15 cellular contexts compared by ENCODE assay signal in the genomic region with DNA sequence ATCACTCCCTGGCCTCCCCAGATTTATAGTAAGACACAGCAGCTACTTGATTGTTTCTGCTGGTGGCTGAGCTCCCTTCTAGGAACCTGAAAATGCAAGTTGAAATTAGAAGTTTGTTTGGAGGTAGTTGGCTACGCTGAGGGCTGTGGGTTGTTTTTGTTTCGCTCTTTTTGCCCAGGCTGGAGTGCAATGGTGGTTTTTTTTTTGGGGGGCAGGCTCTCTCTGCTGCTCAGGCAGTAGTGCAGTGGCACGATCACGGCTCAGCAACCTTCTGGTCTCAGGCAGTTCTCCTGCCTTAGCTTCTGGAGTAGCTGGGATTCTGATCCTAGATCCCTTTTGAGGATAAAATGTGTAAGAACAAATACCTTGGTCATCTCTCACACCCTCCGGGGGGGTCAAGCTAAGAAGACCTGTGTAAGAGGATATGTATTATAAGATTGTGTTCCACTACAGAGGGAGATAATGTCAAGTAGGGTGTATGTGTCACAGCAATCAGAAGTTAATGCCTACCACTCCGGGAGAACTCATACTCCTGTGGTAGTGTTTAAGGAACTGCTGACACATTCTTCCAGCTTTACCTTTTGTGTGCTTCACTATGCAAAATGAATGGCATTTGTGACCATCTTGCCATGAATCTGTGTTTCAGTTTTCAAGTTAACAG. TPM values are rescaled to one million over a fixed set of nuclear protein-coding genes. Genes with fewer than 3 reads are reported as not detected.
DNase-seq lines count a peak whose midpoint lies in the region; ATAC-seq and TF ChIP-seq lines count a peak whose summit lies in the region.
"Had no signal": no experiment of that assay in that cellular context is flagged by ENCODE, and none has a peak within 500 bp of the region (broad histone marks: within the 10 kb centered on the region; RNA-seq: fewer than 3 reads in every experiment).

No MANE protein-coding gene starts in this region.

- no peaks in the 10 kb centered on the region for H3K27me3 Mint-ChIP-seq in T-cell
- H3K27me3 Mint-ChIP-seq in endothelial cell (ENCODE audit: unreplicated experiment), result no peaks in the 10 kb centered on the region
- H3K27me3 Mint-ChIP-seq: activated B cell treated with CpG ODN at 0.5 μM for 24 hours had no signal

- no peaks in the 10 kb centered on the region for H3K27me3 ChIP-seq in subcutaneous abdominal adipose tissue (ENCODE audit: control insufficient read depth in 5 of 5, insufficient read depth in 4 of 5, low read length in 5 of 5)
- H3K27me3 ChIP-seq: brain microvascular endothelial cell had no signal

- peaks cover 0 to 3% (median 0%) of the 10 kb centered on the region in 5 donors for H3K36me3 ChIP-seq in subcutaneous abdominal adipose tissue (ENCODE audit: control insufficient read depth in 5 of 5, insufficient read depth in 5 of 5, low read length in 5 of 5)
- H3K36me3 ChIP-seq: brain microvascular endothelial cell had no signal

- POLR2A ChIA-PET in T-cell (lab: Charles Lee), result interaction anchor here in 1 of 2 donors (0.5 to 0.7 kb wide), 2 partner anchors 8 to 852 kb away, joined by 3 to 5 read pairs; no protein-coding TSS in a partner anchor
- POLR2A ChIA-PET in GM10248 (lab: Yijun Ruan, JAX), result interaction anchor here (0.6 kb wide), 1 partner anchor 845 kb away, joined by 3 read pairs; no protein-coding TSS in a partner anchor

- no peak overlapping the region for H3K9ac ChIP-seq in subcutaneous abdominal adipose tissue (ENCODE audit: low read length in 5 of 5)

- H3K4me3 Mint-ChIP-seq in T-cell (peak overlapping the region in 1 of 3 donors; percentile 43), endothelial cell (ENCODE audit: unreplicated experiment) (no peak overlapping the region)
- H3K4me3 Mint-ChIP-seq: activated B cell treated with CpG ODN at 0.5 μM for 24 hours had no signal

- no peak for DNase-seq in left ventricle myocardium superior
- DNase-seq in Right ventricle myocardium inferior (ENCODE audit: missing footprints), result no peak
- DNase-seq in T-cell, result no peak
- no peak for DNase-seq in endothelial cell (ENCODE audit: low spot score)
- DNase-seq in NOMO-1 treated with DMSO at 0.1 percent for 48 hours (lab: John Stamatoyannopoulos, UW; ENCODE audit: unreplicated experiment), result no peak
- no peak for DNase-seq in GM10248 (ENCODE audit: extremely low spot score)
- no peak for DNase-seq in sciatic nerve (ENCODE audit: low spot score)
- DNase-seq: activated B cell treated with CpG ODN at 0.5 μM for 24 hours; brain microvascular endothelial cell; DMS79; mucosa of descending colon; NCI-H2171 treated with DMSO at 0.1 percent for 48 hours; stimulated activated CD8-positive, alpha-beta memory T cell treated with anti-CD3 and anti-CD28 coated beads, Interleukin-4, amount 100 ng/mL, for 48 hours had no signal

- TF ChIP-seq CTCF in endothelial cell (IDR thresholded peaks at IDR 0.05; ENCODE audit: unreplicated experiment) (no peak), GM10248 (IDR thresholded peaks at IDR 0.05; ENCODE audit: control extremely low read depth, extremely low read depth, low read depth, missing control alignments) (no peak)

- CTCF ChIA-PET in T-cell (lab: Charles Lee) (interaction anchor here (0.5 to 1.2 kb wide), 2 partner anchors 33 to 863 kb away, joined by 3 to 5 read pairs; no protein-coding TSS in a partner anchor), GM10248 (lab: Yijun Ruan, JAX) (interaction anchor here (1.0 to 1.6 kb wide), 6 partner anchors 8 to 53 kb away, joined by 3 to 6 read pairs (median 5); partner anchors contain the start of gene JADE1)

- H3K4me3 ChIP-seq in subcutaneous abdominal adipose tissue (ENCODE audit: low read depth in 1 of 5, low read length in 5 of 5), result no peak overlapping the region
- H3K4me3 ChIP-seq: mucosa of descending colon, SK-N-MC had no signal

- ATAC-seq in left ventricle myocardium superior (peak; percentile 35), Right ventricle myocardium inferior (no peak), T-cell (replicated peaks in 1 of 4) (no peak), sciatic nerve (no peak)
- ATAC-seq: mucosa of descending colon had no signal

- H3K27ac Mint-ChIP-seq in T-cell (peak overlapping the region; percentile 25 to 34), endothelial cell (ENCODE audit: unreplicated experiment) (peak overlapping the region; percentile 10)
- H3K27ac Mint-ChIP-seq: activated B cell treated with CpG ODN at 0.5 μM for 24 hours had no signal

- H3K9me3 Mint-ChIP-seq in T-cell, result no peaks in the 10 kb centered on the region
- no peaks in the 10 kb centered on the region for H3K9me3 Mint-ChIP-seq in endothelial cell (ENCODE audit: unreplicated experiment)
- H3K9me3 Mint-ChIP-seq: activated B cell treated with CpG ODN at 0.5 μM for 24 hours had no signal

- H3K9me3 ChIP-seq in subcutaneous abdominal adipose tissue (ENCODE audit: control insufficient read depth in 5 of 5, low read length in 5 of 5), result no peaks in the 10 kb centered on the region
- H3K9me3 ChIP-seq: mucosa of descending colon had no signal

- H3K27ac ChIP-seq in subcutaneous abdominal adipose tissue (ENCODE audit: low read depth, low read length), result peak overlapping the region; percentile 55
- H3K27ac ChIP-seq: brain microvascular endothelial cell, SK-N-MC had no signal

- H3K4me1 Mint-ChIP-seq in T-cell (peaks cover 74 to 78% (median 76%) of the 10 kb centered on the region in 3 donors), endothelial cell (ENCODE audit: unreplicated experiment) (peaks cover 5% of the 10 kb centered on the region)

- H3K36me3 Mint-ChIP-seq in T-cell, result peaks cover 7% of the 10 kb centered on the region
- H3K36me3 Mint-ChIP-seq in endothelial cell (ENCODE audit: low read depth, unreplicated experiment), result no peaks in the 10 kb centered on the region

- H3K4me1 ChIP-seq in subcutaneous abdominal adipose tissue (ENCODE audit: control insufficient read depth in 5 of 5, insufficient read depth in 5 of 5, low read length in 5 of 5), result peaks cover 0 to 28% (median 5%) of the 10 kb centered on the region in 5 donors

- intact Hi-C loops in left ventricle myocardium superior (cut with micrococcal nuclease) (no loop called here), Right ventricle myocardium inferior (cut with DNase I) (loop anchor here (10.0 kb wide), 1 partner anchor 276 kb away; the partner anchor contains the start of genes C4orf33 and SCLT1), sciatic nerve (cut with DNase I) (no loop called here)

RNA-seq across cellular contexts. Expression of gene JADE1, which starts 9.7 kb away (rescaled TPM):
- total RNA-seq in left ventricle myocardium superior (24.4 TPM), Right ventricle myocardium inferior (24.3 TPM), T-cell (10 to 100 TPM; 51.3 to 63.0 (median 56.6) TPM), endothelial cell (ENCODE audit: unreplicated experiment) (18.2 TPM), sciatic nerve (25.2 TPM)
